16 cellular contexts compared by ENCODE assay signal in the genomic region with DNA sequence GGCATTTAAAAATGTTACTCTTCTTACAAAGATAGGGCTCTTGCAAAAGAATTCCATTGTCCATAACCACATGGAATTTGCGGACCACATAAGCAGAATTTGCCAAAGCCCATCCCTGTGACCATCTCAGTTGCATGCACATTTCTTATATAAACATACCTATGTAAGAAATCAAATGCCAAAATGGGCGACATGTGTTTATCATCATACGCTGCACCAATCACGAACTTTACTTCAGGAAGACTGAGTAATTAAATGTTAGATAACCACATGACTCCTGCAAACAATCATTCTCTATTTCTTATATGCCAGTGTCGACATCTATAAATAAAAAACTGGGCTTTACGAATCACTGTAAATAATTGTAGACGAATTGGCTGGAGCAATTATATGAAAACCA.
A peak's percentile ranks its signal among the peaks of the same experiment; 100 is the strongest.
DNase-seq lines count a peak whose midpoint lies in the region; ATAC-seq, FAIRE-seq and TF ChIP-seq lines count a peak whose summit lies in the region.
"Had no signal": no experiment of that assay in that cellular context is flagged by ENCODE, and none has a peak within 500 bp of the region (broad histone marks: within the 10 kb centered on the region; RNA-seq: fewer than 3 reads in every experiment).

No MANE protein-coding gene starts in this region.

- H3K27ac Mint-ChIP-seq in activated T-cell treated with anti-CD3 and anti-CD28 coated beads, Interleukin-2, amount 50 U/mL, for 72 hours: peak overlapping the region; percentile 8
- H3K27ac Mint-ChIP-seq in activated T-cell treated with anti-CD3 and anti-CD28 coated beads, Interleukin-2, amount 50 U/mL, for 24 hours: no peak overlapping the region
- H3K27ac Mint-ChIP-seq in astrocyte (ENCODE audit: unreplicated experiment): no peak overlapping the region
- H3K27ac Mint-ChIP-seq in activated naive CD4-positive, alpha-beta T cell treated with anti-CD3 and anti-CD28 coated beads, Interleukin-2, amount 10 ng/mL, durations not matched to agents 7 days and 5 days: no peak overlapping the region
- H3K27ac Mint-ChIP-seq: CD4-positive, alpha-beta T cell; GM23338 had no signal

- H2AFZ ChIP-seq in astrocyte (ENCODE audit: low read depth, low read length): no peak overlapping the region
- H2AFZ ChIP-seq: GM23338 had no signal

- no peaks in the 10 kb centered on the region for H3K4me1 ChIP-seq in astrocyte (ENCODE audit: insufficient read depth, low read length)

- H3K27me3 Mint-ChIP-seq in activated T-cell treated with anti-CD3 and anti-CD28 coated beads, Interleukin-2, amount 50 U/mL, for 72 hours (ENCODE audit: low read depth): peaks cover 7% of the 10 kb centered on the region
- H3K27me3 Mint-ChIP-seq in activated T-cell treated with anti-CD3 and anti-CD28 coated beads, Interleukin-2, amount 50 U/mL, for 24 hours: no peaks in the 10 kb centered on the region
- no peaks in the 10 kb centered on the region for H3K27me3 Mint-ChIP-seq in astrocyte (ENCODE audit: low read depth, unreplicated experiment)
- no peaks in the 10 kb centered on the region for H3K27me3 Mint-ChIP-seq in activated naive CD4-positive, alpha-beta T cell treated with anti-CD3 and anti-CD28 coated beads, Interleukin-2, amount 10 ng/mL, durations not matched to agents 7 days and 5 days
- H3K27me3 Mint-ChIP-seq: CD4-positive, alpha-beta T cell had no signal

- no peak overlapping the region for H3K9ac ChIP-seq in astrocyte (ENCODE audit: low read length)

- H3K27me3 ChIP-seq in astrocyte (ENCODE audit: insufficient read depth, low read length): no peaks in the 10 kb centered on the region

- no peaks in the 10 kb centered on the region for H3K4me1 Mint-ChIP-seq in activated T-cell treated with anti-CD3 and anti-CD28 coated beads, Interleukin-2, amount 50 U/mL, for 72 hours (ENCODE audit: low read depth)
- H3K4me1 Mint-ChIP-seq in activated T-cell treated with anti-CD3 and anti-CD28 coated beads, Interleukin-2, amount 50 U/mL, for 24 hours (ENCODE audit: low read depth): no peaks in the 10 kb centered on the region
- H3K4me1 Mint-ChIP-seq in astrocyte (ENCODE audit: low read depth, unreplicated experiment): no peaks in the 10 kb centered on the region
- H3K4me1 Mint-ChIP-seq in activated naive CD4-positive, alpha-beta T cell treated with anti-CD3 and anti-CD28 coated beads, Interleukin-2, amount 10 ng/mL, durations not matched to agents 7 days and 5 days: no peaks in the 10 kb centered on the region
- H3K4me1 Mint-ChIP-seq: GM23338 had no signal

- no peak for DNase-seq in activated T-cell treated with anti-CD3 and anti-CD28 coated beads, Interleukin-2, amount 50 U/mL, for 72 hours
- no peak for DNase-seq in activated T-cell treated with anti-CD3 and anti-CD28 coated beads, Interleukin-2, amount 50 U/mL, for 24 hours
- DNase-seq in astrocyte (ENCODE audit: low read depth) (peak; percentile 24), foreskin melanocyte (peak; percentile 82)
- DNase-seq in activated naive CD4-positive, alpha-beta T cell treated with anti-CD3 and anti-CD28 coated beads, Interleukin-2, amount 10 ng/mL, durations not matched to agents 7 days and 5 days: no peak
- DNase-seq: C1 segment of cervical spinal cord; CD4-positive, alpha-beta T cell; DMS79; EL; H7; KBM-7 had no signal

- FAIRE-seq in astrocyte (lab: Jason Lieb, UNC): no peak
- FAIRE-seq: G401.6 had no signal

- no peak overlapping the region for H3K4me3 ChIP-seq in astrocyte (ENCODE audit: insufficient read depth, low read depth, low read length)
- H3K4me3 ChIP-seq: GM23338 had no signal

- TF ChIP-seq CTCF in astrocyte (IDR thresholded peaks at IDR 0.05; ENCODE audit: insufficient read depth, low read depth, low read length): no peak

- H3K4me2 ChIP-seq in astrocyte (ENCODE audit: low read length): no peak overlapping the region
- H3K4me2 ChIP-seq: GM23338 had no signal

- H3K79me2 ChIP-seq in astrocyte (ENCODE audit: insufficient read depth, low read length): no peaks in the 10 kb centered on the region

- no peaks in the 10 kb centered on the region for H4K20me1 ChIP-seq in astrocyte (ENCODE audit: insufficient read depth, low read length)

- CTCF ChIA-PET in activated naive CD4-positive, alpha-beta T cell treated with anti-CD3 and anti-CD28 coated beads, Interleukin-2, amount 10 ng/mL, durations not matched to agents 7 days and 5 days (lab: Charles Lee): no interaction called here

- peaks cover 2 to 4% of the 10 kb centered on the region in 2 donors for H3K9me3 Mint-ChIP-seq in activated T-cell treated with anti-CD3 and anti-CD28 coated beads, Interleukin-2, amount 50 U/mL, for 72 hours
- peaks cover 4% of the 10 kb centered on the region for H3K9me3 Mint-ChIP-seq in activated T-cell treated with anti-CD3 and anti-CD28 coated beads, Interleukin-2, amount 50 U/mL, for 24 hours
- peaks cover 4% of the 10 kb centered on the region for H3K9me3 Mint-ChIP-seq in astrocyte (ENCODE audit: unreplicated experiment)
- no peaks in the 10 kb centered on the region for H3K9me3 Mint-ChIP-seq in activated naive CD4-positive, alpha-beta T cell treated with anti-CD3 and anti-CD28 coated beads, Interleukin-2, amount 10 ng/mL, durations not matched to agents 7 days and 5 days
- H3K9me3 Mint-ChIP-seq: CD4-positive, alpha-beta T cell had no signal

- peaks cover 0 to 2% of the 10 kb centered on the region in 2 donors for H3K36me3 Mint-ChIP-seq in activated T-cell treated with anti-CD3 and anti-CD28 coated beads, Interleukin-2, amount 50 U/mL, for 72 hours (ENCODE audit: insufficient read depth in 2 of 2)
- H3K36me3 Mint-ChIP-seq in activated T-cell treated with anti-CD3 and anti-CD28 coated beads, Interleukin-2, amount 50 U/mL, for 24 hours (ENCODE audit: low read depth): no peaks in the 10 kb centered on the region
- no peaks in the 10 kb centered on the region for H3K36me3 Mint-ChIP-seq in astrocyte (ENCODE audit: low read depth, unreplicated experiment)
- H3K36me3 Mint-ChIP-seq in activated naive CD4-positive, alpha-beta T cell treated with anti-CD3 and anti-CD28 coated beads, Interleukin-2, amount 10 ng/mL, durations not matched to agents 7 days and 5 days: no peaks in the 10 kb centered on the region

- TF ChIP-seq POLR2A in GM18505 (IDR thresholded peaks at IDR 0.05; ENCODE audit: borderline replicate concordance, extremely low read depth, insufficient read depth, insufficient read length): no peak

- H3K4me3 Mint-ChIP-seq in activated T-cell treated with anti-CD3 and anti-CD28 coated beads, Interleukin-2, amount 50 U/mL, for 72 hours: no peak overlapping the region
- no peak overlapping the region for H3K4me3 Mint-ChIP-seq in activated T-cell treated with anti-CD3 and anti-CD28 coated beads, Interleukin-2, amount 50 U/mL, for 24 hours
- H3K4me3 Mint-ChIP-seq in astrocyte (ENCODE audit: unreplicated experiment): no peak overlapping the region
- no peak overlapping the region for H3K4me3 Mint-ChIP-seq in activated naive CD4-positive, alpha-beta T cell treated with anti-CD3 and anti-CD28 coated beads, Interleukin-2, amount 10 ng/mL, durations not matched to agents 7 days and 5 days
- H3K4me3 Mint-ChIP-seq: CD4-positive, alpha-beta T cell; GM23338 had no signal

- H3K9me3 ChIP-seq in astrocyte (ENCODE audit: insufficient read depth, low read depth, low read length): no peaks in the 10 kb centered on the region

- no peaks in the 10 kb centered on the region for H3K36me3 ChIP-seq in astrocyte (ENCODE audit: insufficient read depth, low read length)

- H3K27ac ChIP-seq in astrocyte (ENCODE audit: low read depth, low read length): no peak overlapping the region
- H3K27ac ChIP-seq: 22Rv1 had no signal

- ATAC-seq in activated T-cell treated with anti-CD3 and anti-CD28 coated beads, Interleukin-2, amount 50 U/mL, for 72 hours (replicated peaks in 1 of 2): no peak
- ATAC-seq in GM21576 (IDR thresholded peaks at IDR 0.05; ENCODE audit: unreplicated experiment): no peak
- ATAC-seq in GM18505 (IDR thresholded peaks at IDR 0.05; ENCODE audit: unreplicated experiment): no peak
- ATAC-seq: GM23338 had no signal

Comparison
In these comparisons a context has a peak if more than half of its experiments do, and no peak if none do; other contexts are left out.
1. DNase-seq: peak in astrocyte (single experiment) and foreskin melanocyte (single experiment); none in activated T-cell treated with anti-CD3 and anti-CD28 coated beads, Interleukin-2, amount 50 U/mL, for 72 hours (0 of 2), activated T-cell treated with anti-CD3 and anti-CD28 coated beads, Interleukin-2, amount 50 U/mL, for 24 hours (single experiment) and activated naive CD4-positive, alpha-beta T cell treated with anti-CD3 and anti-CD28 coated beads, Interleukin-2, amount 10 ng/mL, durations not matched to agents 7 days and 5 days (single experiment).